ENCODE assay signal across 2 cellular contexts in the genomic region with DNA sequence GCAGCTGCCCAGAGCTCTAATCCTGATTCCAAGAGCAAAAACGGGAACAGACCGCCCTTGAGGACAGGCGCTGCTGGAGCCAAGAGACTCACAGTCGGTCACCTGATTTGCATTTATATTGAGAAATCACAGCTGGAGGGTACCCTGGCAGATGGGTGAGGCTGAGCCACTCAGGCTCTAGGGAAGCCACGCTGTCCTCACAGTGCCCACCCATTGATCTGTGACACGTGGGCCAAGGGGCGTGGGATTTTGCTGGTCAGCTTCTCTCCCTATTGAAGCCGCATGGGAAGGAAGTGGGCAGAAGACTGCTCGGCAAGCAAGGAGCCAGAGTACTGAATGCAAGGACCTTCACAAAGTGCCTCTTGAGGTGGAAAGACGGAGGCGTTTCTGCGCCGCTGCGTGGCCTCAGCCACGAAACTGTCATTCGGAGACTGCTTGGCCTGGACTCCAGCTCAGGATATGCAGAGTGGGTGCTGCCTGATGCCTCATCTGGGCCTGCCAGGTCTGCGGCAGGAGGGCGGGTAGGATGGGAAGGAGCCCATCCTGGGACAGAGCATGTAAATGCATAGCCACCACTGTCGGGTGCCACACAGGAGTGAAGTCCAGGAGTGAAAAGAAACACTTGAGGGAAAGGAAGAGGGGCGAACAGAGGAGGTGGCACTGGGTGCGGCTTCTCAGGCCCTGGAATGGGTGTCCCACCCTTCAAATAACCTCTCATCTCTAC.
TF ChIP-seq lines count a peak whose summit lies in the region.

No MANE protein-coding gene starts in this region.

TF ChIP-seq in SK-N-SH treated with all-trans-retinoic acid at 6 μM for 48 hours, 23 proteins besides CTCF, POLR2A, EP300 and RAD21 (continued from another document):
- TF ChIP-seq, protein P1, sequence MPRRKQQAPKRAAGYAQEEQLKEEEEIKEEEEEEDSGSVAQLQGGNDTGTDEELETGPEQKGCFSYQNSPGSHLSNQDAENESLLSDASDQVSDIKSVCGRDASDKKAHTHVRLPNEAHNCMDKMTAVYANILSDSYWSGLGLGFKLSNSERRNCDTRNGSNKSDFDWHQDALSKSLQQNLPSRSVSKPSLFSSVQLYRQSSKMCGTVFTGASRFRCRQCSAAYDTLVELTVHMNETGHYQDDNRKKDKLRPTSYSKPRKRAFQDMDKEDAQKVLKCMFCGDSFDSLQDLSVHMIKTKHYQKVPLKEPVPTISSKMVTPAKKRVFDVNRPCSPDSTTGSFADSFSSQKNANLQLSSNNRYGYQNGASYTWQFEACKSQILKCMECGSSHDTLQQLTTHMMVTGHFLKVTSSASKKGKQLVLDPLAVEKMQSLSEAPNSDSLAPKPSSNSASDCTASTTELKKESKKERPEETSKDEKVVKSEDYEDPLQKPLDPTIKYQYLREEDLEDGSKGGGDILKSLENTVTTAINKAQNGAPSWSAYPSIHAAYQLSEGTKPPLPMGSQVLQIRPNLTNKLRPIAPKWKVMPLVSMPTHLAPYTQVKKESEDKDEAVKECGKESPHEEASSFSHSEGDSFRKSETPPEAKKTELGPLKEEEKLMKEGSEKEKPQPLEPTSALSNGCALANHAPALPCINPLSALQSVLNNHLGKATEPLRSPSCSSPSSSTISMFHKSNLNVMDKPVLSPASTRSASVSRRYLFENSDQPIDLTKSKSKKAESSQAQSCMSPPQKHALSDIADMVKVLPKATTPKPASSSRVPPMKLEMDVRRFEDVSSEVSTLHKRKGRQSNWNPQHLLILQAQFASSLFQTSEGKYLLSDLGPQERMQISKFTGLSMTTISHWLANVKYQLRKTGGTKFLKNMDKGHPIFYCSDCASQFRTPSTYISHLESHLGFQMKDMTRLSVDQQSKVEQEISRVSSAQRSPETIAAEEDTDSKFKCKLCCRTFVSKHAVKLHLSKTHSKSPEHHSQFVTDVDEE (CRISPR knock-in tag; IDR thresholded peaks at IDR 0.05) = no peak
- no peak for TF ChIP-seq ESRRG (CRISPR knock-in tag; IDR thresholded peaks at IDR 0.05)
- TF ChIP-seq CSDC2 (CRISPR knock-in tag; IDR thresholded peaks at IDR 0.05) = no peak
- TF ChIP-seq ZC3H10 (CRISPR knock-in tag; IDR thresholded peaks at IDR 0.05) = no peak
- TF ChIP-seq POU6F1 (CRISPR knock-in tag; IDR thresholded peaks at IDR 0.05; ENCODE audit: borderline replicate concordance, low read depth) = no peak
- no peak for TF ChIP-seq RARB (CRISPR knock-in tag; IDR thresholded peaks at IDR 0.05)
- TF ChIP-seq ARNTL (CRISPR knock-in tag; IDR thresholded peaks at IDR 0.05; ENCODE audit: borderline replicate concordance, low read depth) = no peak
- TF ChIP-seq ZNF8 (CRISPR knock-in tag; IDR thresholded peaks at IDR 0.05) = no peak
- TF ChIP-seq PPARA (CRISPR knock-in tag; IDR thresholded peaks at IDR 0.05; ENCODE audit: borderline replicate concordance) = no peak
- no peak for TF ChIP-seq SNAI2 (CRISPR knock-in tag; IDR thresholded peaks at IDR 0.05)
- no peak for TF ChIP-seq CSRNP3 (CRISPR knock-in tag; IDR thresholded peaks at IDR 0.05)

TF ChIP-seq in SK-N-SH, 30 proteins besides CTCF, POLR2A, EP300 and RAD21 (continued from another document):
- TF ChIP-seq ZBTB33 (IDR thresholded peaks at IDR 0.05; ENCODE audit: borderline replicate concordance, low read depth) = no peak
- no peak for TF ChIP-seq RFX5 (IDR thresholded peaks at IDR 0.05; ENCODE audit: low read length)
- no peak for TF ChIP-seq TAF1 (IDR thresholded peaks at IDR 0.05; ENCODE audit: borderline replicate concordance, low read depth, low read length)
- no peak for TF ChIP-seq USF2 (IDR thresholded peaks at IDR 0.05; ENCODE audit: borderline replicate concordance, low read depth, low read length)
